Comparison of ENCODE assay signal across 1 cellular context in the genomic region with DNA sequence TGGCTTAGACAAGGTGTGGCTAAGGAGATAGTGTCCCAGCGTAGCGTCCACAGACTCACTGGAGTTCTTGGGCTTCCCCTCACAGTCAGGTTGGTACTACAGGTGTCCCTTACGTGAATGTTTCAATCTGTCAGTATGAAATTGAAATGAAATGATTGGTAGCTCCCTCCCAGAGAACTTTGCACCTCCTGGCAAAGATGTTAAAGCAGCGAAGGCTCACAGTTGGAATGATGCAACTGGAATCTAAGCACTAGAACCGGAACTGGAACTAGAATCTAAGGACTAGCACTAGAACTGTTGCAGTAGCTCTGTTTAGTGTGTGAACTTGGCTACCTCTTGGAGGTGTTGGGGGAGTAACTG.
A peak's percentile ranks its signal among the peaks of the same experiment; 100 is the strongest.
TF ChIP-seq lines count a peak whose summit lies in the region.

No MANE protein-coding gene starts in this region.

TF ChIP-seq in HepG2, 621 proteins besides CTCF, POLR2A, EP300 and RAD21 (continued from another document):
- TF ChIP-seq, protein P1, sequence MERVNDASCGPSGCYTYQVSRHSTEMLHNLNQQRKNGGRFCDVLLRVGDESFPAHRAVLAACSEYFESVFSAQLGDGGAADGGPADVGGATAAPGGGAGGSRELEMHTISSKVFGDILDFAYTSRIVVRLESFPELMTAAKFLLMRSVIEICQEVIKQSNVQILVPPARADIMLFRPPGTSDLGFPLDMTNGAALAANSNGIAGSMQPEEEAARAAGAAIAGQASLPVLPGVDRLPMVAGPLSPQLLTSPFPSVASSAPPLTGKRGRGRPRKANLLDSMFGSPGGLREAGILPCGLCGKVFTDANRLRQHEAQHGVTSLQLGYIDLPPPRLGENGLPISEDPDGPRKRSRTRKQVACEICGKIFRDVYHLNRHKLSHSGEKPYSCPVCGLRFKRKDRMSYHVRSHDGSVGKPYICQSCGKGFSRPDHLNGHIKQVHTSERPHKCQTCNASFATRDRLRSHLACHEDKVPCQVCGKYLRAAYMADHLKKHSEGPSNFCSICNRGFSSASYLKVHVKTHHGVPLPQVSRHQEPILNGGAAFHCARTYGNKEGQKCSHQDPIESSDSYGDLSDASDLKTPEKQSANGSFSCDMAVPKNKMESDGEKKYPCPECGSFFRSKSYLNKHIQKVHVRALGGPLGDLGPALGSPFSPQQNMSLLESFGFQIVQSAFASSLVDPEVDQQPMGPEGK (CRISPR knock-in tag; IDR thresholded peaks at IDR 0.05): no peak; the same call in 1 of the 2 replicates
- TF ChIP-seq, protein P2, sequence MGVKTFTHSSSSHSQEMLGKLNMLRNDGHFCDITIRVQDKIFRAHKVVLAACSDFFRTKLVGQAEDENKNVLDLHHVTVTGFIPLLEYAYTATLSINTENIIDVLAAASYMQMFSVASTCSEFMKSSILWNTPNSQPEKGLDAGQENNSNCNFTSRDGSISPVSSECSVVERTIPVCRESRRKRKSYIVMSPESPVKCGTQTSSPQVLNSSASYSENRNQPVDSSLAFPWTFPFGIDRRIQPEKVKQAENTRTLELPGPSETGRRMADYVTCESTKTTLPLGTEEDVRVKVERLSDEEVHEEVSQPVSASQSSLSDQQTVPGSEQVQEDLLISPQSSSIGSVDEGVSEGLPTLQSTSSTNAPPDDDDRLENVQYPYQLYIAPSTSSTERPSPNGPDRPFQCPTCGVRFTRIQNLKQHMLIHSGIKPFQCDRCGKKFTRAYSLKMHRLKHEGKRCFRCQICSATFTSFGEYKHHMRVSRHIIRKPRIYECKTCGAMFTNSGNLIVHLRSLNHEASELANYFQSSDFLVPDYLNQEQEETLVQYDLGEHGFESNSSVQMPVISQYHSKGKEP (CRISPR knock-in tag; IDR thresholded peaks at IDR 0.05): no peak
- TF ChIP-seq, protein P3, sequence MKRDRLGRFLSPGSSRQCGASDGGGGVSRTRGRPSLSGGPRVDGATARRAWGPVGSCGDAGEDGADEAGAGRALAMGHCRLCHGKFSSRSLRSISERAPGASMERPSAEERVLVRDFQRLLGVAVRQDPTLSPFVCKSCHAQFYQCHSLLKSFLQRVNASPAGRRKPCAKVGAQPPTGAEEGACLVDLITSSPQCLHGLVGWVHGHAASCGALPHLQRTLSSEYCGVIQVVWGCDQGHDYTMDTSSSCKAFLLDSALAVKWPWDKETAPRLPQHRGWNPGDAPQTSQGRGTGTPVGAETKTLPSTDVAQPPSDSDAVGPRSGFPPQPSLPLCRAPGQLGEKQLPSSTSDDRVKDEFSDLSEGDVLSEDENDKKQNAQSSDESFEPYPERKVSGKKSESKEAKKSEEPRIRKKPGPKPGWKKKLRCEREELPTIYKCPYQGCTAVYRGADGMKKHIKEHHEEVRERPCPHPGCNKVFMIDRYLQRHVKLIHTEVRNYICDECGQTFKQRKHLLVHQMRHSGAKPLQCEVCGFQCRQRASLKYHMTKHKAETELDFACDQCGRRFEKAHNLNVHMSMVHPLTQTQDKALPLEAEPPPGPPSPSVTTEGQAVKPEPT (CRISPR knock-in tag; IDR thresholded peaks at IDR 0.05; ENCODE audit: low read depth): no peak
- TF ChIP-seq SAP130 (CRISPR knock-in tag; IDR thresholded peaks at IDR 0.05; ENCODE audit: low read depth): peak; percentile 82
- TF ChIP-seq, protein P4, sequence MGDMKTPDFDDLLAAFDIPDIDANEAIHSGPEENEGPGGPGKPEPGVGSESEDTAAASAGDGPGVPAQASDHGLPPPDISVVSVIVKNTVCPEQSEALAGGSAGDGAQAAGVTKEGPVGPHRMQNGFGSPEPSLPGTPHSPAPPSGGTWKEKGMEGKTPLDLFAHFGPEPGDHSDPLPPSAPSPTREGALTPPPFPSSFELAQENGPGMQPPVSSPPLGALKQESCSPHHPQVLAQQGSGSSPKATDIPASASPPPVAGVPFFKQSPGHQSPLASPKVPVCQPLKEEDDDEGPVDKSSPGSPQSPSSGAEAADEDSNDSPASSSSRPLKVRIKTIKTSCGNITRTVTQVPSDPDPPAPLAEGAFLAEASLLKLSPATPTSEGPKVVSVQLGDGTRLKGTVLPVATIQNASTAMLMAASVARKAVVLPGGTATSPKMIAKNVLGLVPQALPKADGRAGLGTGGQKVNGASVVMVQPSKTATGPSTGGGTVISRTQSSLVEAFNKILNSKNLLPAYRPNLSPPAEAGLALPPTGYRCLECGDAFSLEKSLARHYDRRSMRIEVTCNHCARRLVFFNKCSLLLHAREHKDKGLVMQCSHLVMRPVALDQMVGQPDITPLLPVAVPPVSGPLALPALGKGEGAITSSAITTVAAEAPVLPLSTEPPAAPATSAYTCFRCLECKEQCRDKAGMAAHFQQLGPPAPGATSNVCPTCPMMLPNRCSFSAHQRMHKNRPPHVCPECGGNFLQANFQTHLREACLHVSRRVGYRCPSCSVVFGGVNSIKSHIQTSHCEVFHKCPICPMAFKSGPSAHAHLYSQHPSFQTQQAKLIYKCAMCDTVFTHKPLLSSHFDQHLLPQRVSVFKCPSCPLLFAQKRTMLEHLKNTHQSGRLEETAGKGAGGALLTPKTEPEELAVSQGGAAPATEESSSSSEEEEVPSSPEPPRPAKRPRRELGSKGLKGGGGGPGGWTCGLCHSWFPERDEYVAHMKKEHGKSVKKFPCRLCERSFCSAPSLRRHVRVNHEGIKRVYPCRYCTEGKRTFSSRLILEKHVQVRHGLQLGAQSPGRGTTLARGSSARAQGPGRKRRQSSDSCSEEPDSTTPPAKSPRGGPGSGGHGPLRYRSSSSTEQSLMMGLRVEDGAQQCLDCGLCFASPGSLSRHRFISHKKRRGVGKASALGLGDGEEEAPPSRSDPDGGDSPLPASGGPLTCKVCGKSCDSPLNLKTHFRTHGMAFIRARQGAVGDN (CRISPR knock-in tag; IDR thresholded peaks at IDR 0.05): no peak
- TF ChIP-seq REL (CRISPR knock-in tag; conservative IDR thresholded peaks at IDR 0.05): no peak
- TF ChIP-seq THAP11 (CRISPR knock-in tag; IDR thresholded peaks at IDR 0.05): peak; percentile 62; the same call in 1 of the 2 replicates
- no peak for TF ChIP-seq JARID2 (CRISPR knock-in tag; IDR thresholded peaks at IDR 0.05; ENCODE audit: insufficient replicate concordance)
- no peak; the same call in 1 of the 2 replicates for TF ChIP-seq KAT8 (CRISPR knock-in tag; IDR thresholded peaks at IDR 0.05)
- no peak for TF ChIP-seq ZFP82 (CRISPR knock-in tag; IDR thresholded peaks at IDR 0.05; ENCODE audit: borderline replicate concordance)
- no peak for TF ChIP-seq JUNB (CRISPR knock-in tag; IDR thresholded peaks at IDR 0.05; ENCODE audit: borderline replicate concordance)
- TF ChIP-seq, protein P5, sequence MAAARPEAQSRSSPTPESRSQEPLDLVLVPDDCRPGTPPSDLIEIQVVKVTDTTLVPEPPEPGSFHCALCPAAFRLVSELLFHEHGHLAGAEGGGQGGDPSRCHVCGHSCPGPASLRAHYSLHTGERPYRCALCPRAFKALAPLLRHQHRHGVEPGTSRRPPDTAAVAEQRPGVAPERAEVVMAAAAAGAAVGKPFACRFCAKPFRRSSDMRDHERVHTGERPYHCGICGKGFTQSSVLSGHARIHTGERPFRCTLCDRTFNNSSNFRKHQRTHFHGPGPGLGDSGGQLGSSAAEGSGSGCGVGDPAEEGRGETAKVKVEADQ (CRISPR knock-in tag; IDR thresholded peaks at IDR 0.05; ENCODE audit: borderline replicate concordance): 0 out of 2 replicates have a peak, but pooled peaks have one; percentile 10
- TF ChIP-seq RORA (CRISPR knock-in tag; IDR thresholded peaks at IDR 0.05): no peak
- TF ChIP-seq, protein P6, sequence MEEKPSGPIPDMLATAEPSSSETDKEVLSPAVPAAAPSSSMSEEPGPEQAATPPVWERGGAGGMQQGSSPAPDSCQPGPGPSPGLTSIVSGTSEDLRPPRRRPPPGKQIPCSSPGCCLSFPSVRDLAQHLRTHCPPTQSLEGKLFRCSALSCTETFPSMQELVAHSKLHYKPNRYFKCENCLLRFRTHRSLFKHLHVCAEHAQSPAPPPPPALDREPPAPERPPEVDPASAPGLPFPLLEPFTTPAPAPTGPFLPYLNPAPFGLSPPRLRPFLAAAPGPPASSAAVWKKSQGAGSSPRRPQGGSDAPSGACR (CRISPR knock-in tag; IDR thresholded peaks at IDR 0.05): 0 out of 2 replicates have a peak, but pooled peaks have one; percentile 29
- no peak for TF ChIP-seq KDM2A (CRISPR knock-in tag; IDR thresholded peaks at IDR 0.05; ENCODE audit: borderline replicate concordance, low read depth)
- no peak for TF ChIP-seq KLF9 (CRISPR knock-in tag; IDR thresholded peaks at IDR 0.05; ENCODE audit: low read depth)
- TF ChIP-seq, protein P7, sequence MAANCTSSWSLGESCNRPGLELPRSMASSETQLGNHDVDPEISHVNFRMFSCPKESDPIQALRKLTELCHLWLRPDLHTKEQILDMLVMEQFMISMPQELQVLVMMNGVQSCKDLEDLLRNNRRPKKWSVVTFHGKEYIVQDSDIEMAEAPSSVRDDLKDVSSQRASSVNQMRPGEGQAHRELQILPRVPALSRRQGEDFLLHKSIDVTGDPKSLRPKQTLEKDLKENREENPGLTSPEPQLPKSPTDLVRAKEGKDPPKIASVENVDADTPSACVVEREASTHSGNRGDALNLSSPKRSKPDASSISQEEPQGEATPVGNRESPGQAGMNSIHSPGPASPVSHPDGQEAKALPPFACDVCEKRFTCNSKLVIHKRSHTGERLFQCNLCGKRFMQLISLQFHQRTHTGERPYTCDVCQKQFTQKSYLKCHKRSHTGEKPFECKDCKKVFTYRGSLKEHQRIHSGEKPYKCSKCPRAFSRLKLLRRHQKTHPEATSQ (CRISPR knock-in tag; IDR thresholded peaks at IDR 0.05; ENCODE audit: borderline replicate concordance): no peak
- TF ChIP-seq CREM (IDR thresholded peaks at IDR 0.05): 0 out of 2 replicates have a peak, but pooled peaks have one; percentile 12
- TF ChIP-seq CREM (CRISPR knock-in tag; IDR thresholded peaks at IDR 0.05): no peak
- TF ChIP-seq, protein P8, sequence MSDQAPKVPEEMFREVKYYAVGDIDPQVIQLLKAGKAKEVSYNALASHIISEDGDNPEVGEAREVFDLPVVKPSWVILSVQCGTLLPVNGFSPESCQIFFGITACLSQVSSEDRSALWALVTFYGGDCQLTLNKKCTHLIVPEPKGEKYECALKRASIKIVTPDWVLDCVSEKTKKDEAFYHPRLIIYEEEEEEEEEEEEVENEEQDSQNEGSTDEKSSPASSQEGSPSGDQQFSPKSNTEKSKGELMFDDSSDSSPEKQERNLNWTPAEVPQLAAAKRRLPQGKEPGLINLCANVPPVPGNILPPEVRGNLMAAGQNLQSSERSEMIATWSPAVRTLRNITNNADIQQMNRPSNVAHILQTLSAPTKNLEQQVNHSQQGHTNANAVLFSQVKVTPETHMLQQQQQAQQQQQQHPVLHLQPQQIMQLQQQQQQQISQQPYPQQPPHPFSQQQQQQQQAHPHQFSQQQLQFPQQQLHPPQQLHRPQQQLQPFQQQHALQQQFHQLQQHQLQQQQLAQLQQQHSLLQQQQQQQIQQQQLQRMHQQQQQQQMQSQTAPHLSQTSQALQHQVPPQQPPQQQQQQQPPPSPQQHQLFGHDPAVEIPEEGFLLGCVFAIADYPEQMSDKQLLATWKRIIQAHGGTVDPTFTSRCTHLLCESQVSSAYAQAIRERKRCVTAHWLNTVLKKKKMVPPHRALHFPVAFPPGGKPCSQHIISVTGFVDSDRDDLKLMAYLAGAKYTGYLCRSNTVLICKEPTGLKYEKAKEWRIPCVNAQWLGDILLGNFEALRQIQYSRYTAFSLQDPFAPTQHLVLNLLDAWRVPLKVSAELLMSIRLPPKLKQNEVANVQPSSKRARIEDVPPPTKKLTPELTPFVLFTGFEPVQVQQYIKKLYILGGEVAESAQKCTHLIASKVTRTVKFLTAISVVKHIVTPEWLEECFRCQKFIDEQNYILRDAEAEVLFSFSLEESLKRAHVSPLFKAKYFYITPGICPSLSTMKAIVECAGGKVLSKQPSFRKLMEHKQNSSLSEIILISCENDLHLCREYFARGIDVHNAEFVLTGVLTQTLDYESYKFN (CRISPR knock-in tag; conservative IDR thresholded peaks at IDR 0.05): peak; percentile 38; the same call in 1 of the 2 replicates
- TF ChIP-seq MED1 (CRISPR knock-in tag; IDR thresholded peaks at IDR 0.05): peak; percentile 62
- 0 out of 2 replicates have a peak, but pooled peaks have one; percentile 11 for TF ChIP-seq RXRB (CRISPR knock-in tag; IDR thresholded peaks at IDR 0.05; ENCODE audit: borderline replicate concordance)
- TF ChIP-seq NCOA2 (CRISPR knock-in tag; IDR thresholded peaks at IDR 0.05): peak; percentile 19; the same call in 1 of the 2 replicates
- TF ChIP-seq ZNF234 (CRISPR knock-in tag; conservative IDR thresholded peaks at IDR 0.05): no peak
- no peak for TF ChIP-seq ZNF569 (CRISPR knock-in tag; IDR thresholded peaks at IDR 0.05; ENCODE audit: borderline replicate concordance)
- no peak for TF ChIP-seq TCF7L2 (IDR thresholded peaks at IDR 0.05; ENCODE audit: low read depth, low read length)
- TF ChIP-seq, protein P9, sequence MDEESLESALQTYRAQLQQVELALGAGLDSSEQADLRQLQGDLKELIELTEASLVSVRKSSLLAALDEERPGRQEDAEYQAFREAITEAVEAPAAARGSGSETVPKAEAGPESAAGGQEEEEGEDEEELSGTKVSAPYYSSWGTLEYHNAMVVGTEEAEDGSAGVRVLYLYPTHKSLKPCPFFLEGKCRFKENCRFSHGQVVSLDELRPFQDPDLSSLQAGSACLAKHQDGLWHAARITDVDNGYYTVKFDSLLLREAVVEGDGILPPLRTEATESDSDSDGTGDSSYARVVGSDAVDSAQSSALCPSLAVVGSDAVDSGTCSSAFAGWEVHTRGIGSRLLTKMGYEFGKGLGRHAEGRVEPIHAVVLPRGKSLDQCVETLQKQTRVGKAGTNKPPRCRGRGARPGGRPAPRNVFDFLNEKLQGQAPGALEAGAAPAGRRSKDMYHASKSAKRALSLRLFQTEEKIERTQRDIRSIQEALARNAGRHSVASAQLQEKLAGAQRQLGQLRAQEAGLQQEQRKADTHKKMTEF (CRISPR knock-in tag; IDR thresholded peaks at IDR 0.05): 0 out of 2 replicates have a peak, but pooled peaks have one; percentile 41
- TF ChIP-seq CHD4 (IDR thresholded peaks at IDR 0.05; ENCODE audit: borderline replicate concordance, low read length): no peak
- TF ChIP-seq FOXK1 (CRISPR knock-in tag; IDR thresholded peaks at IDR 0.05; ENCODE audit: borderline replicate concordance, low read depth): peak; percentile 24; the same call in 1 of the 2 replicates
